Comparison of ENCODE assay signal across 25 cellular contexts in genomic region chr5:71807909-71808308, GRCh38.
DNase-seq lines count a peak whose midpoint lies in the region; ATAC-seq, FAIRE-seq and TF ChIP-seq lines count a peak whose summit lies in the region.
"Had no signal": no experiment of that assay in that cellular context is flagged by ENCODE, and none has a peak within 500 bp of the region (broad histone marks: within the 10 kb centered on the region; RNA-seq: fewer than 3 reads in every experiment).

No MANE protein-coding gene starts in this region.

- no peak overlapping the region for H2AK5ac ChIP-seq in mesendoderm (ENCODE audit: low read length)

- no peak overlapping the region for H2BK15ac ChIP-seq in mesendoderm (replicated peaks; ENCODE audit: low read depth)

- peak overlapping the region; percentile 67; the same call in 1 of the 2 replicates for H2AFZ ChIP-seq in GM23338

- H2BK120ac ChIP-seq in mesendoderm (ENCODE audit: low read depth, low read length), result no peak overlapping the region

- H3K56ac ChIP-seq in mesendoderm (ENCODE audit: low read length), result no peak overlapping the region

- H3K27ac ChIP-seq in GM23338 (ENCODE audit: low read depth), result no peak overlapping the region
- H3K27ac ChIP-seq in HEK293 (ENCODE audit: extremely low read depth, low read depth, low read length), result no peak overlapping the region
- H3K27ac ChIP-seq in mesendoderm (ENCODE audit: low read depth, low read length), result no peak overlapping the region
- no peak overlapping the region for H3K27ac ChIP-seq in foreskin keratinocyte
- H3K27ac ChIP-seq: 22Rv1; A549; BLaER1 treated with 17β-estradiol and CSF1 and Interleukin-3, amounts not matched to agents 10 nM and 100 nM; C4-2B had no signal

- H3K36me3 ChIP-seq in GM23338 (ENCODE audit: insufficient read depth), result no peaks in the 10 kb centered on the region
- no peaks in the 10 kb centered on the region for H3K36me3 ChIP-seq in HEK293 (ENCODE audit: control insufficient read depth in 2 of 2, insufficient read depth in 1 of 2, low read length in 2 of 2)
- no peaks in the 10 kb centered on the region for H3K36me3 ChIP-seq in mesendoderm (ENCODE audit: control insufficient read depth, insufficient read depth, low read length)
- H3K36me3 ChIP-seq: BLaER1 treated with 17β-estradiol and CSF1 and Interleukin-3, amounts not matched to agents 10 nM and 100 nM had no signal

- POLR2A ChIA-PET in HEK293 (lab: Yijun Ruan, JAX), result no interaction called here

- H3K9ac ChIP-seq in mesendoderm (ENCODE audit: low read length), result no peak overlapping the region
- H3K9ac ChIP-seq: BLaER1 treated with 17β-estradiol and CSF1 and Interleukin-3, amounts not matched to agents 10 nM and 100 nM had no signal

- H3K79me2 ChIP-seq in GM23338 (replicated peaks; ENCODE audit: insufficient read depth) (no peaks in the 10 kb centered on the region), mesendoderm (ENCODE audit: control insufficient read depth, insufficient read depth, low read length) (no peaks in the 10 kb centered on the region)

- no peak overlapping the region for H3K27ac Mint-ChIP-seq in GM23338
- H3K27ac Mint-ChIP-seq: B cell; CD4-positive, alpha-beta T cell; CD8-positive, alpha-beta T cell had no signal

- no peak overlapping the region for H3K18ac ChIP-seq in mesendoderm (ENCODE audit: low read length)

- FAIRE-seq in GM12892 (lab: Jason Lieb, UNC), result no peak
- FAIRE-seq: A549, GM12891, GM18507 had no signal

- peaks cover 3% of the 10 kb centered on the region for H3K27me3 Mint-ChIP-seq in GM23338 (ENCODE audit: insufficient read depth, low read depth, poor library complexity)

- no peak overlapping the region for H4K5ac ChIP-seq in mesendoderm (ENCODE audit: low read length)

- peak; percentile 53 for ATAC-seq in GM23338
- no peak for ATAC-seq in foreskin keratinocyte
- ATAC-seq: A549; CD8-positive, alpha-beta T cell had no signal

- WGBS in mesendoderm (ENCODE audit: extremely low coverage, insufficient coverage, low lambda C conversion rate), result no CpG with 5 or more reads among the region's 4 CpGs

- no peaks in the 10 kb centered on the region for H3K36me3 Mint-ChIP-seq in GM23338 (ENCODE audit: low read depth)
- H3K36me3 Mint-ChIP-seq: CD8-positive, alpha-beta T cell had no signal

- H3K4me3 ChIP-seq in GM23338 (no peak overlapping the region), HEK293 (ENCODE audit: low read depth, low read length) (no peak overlapping the region), mesendoderm (ENCODE audit: low read length) (no peak overlapping the region)
- H3K4me3 ChIP-seq: A549; BLaER1 treated with 17β-estradiol and CSF1 and Interleukin-3, amounts not matched to agents 10 nM and 100 nM had no signal

- no peak overlapping the region for H3K23ac ChIP-seq in mesendoderm (ENCODE audit: low read length)

- H3K9me3 ChIP-seq in HEK293 (ENCODE audit: control insufficient read depth, insufficient read depth, low read depth, low read length), result no peaks in the 10 kb centered on the region
- H3K9me3 ChIP-seq: A549; BLaER1 treated with 17β-estradiol and CSF1 and Interleukin-3, amounts not matched to agents 10 nM and 100 nM; Caco-2 had no signal

- no peaks in the 10 kb centered on the region; the same call in 1 of the 2 replicates for H3K9me2 ChIP-seq in GM23338 (ENCODE audit: insufficient read depth)

- 0 out of 2 replicates have a peak overlapping the region, but pooled peaks have one; percentile 38 for H3K4me2 ChIP-seq in GM23338
- no peak overlapping the region for H3K4me2 ChIP-seq in mesendoderm (ENCODE audit: low read length)
- H3K4me2 ChIP-seq: A549; BLaER1 treated with 17β-estradiol and CSF1 and Interleukin-3, amounts not matched to agents 10 nM and 100 nM had no signal

- H3K4ac ChIP-seq in mesendoderm (ENCODE audit: low read depth, low read length), result no peak overlapping the region

- no peaks in the 10 kb centered on the region for H3K9me3 Mint-ChIP-seq in GM23338
- H3K9me3 Mint-ChIP-seq: CD4-positive, alpha-beta T cell; CD8-positive, alpha-beta T cell had no signal

- TF ChIP-seq CTCF in GM23338 (conservative IDR thresholded peaks at IDR 0.05; ENCODE audit: low read depth in 2 of 2), result no peak
- no peak for TF ChIP-seq CTCF in HEK293 (tag by site-specific recombination; IDR thresholded peaks at IDR 0.05)
- TF ChIP-seq CTCF in foreskin keratinocyte (conservative IDR thresholded peaks at IDR 0.05), result no peak

- H2BK5ac ChIP-seq in mesendoderm (ENCODE audit: low read length), result no peak overlapping the region

- H3K4me3 Mint-ChIP-seq in GM23338, result no peak overlapping the region
- H3K4me3 Mint-ChIP-seq: B cell; CD4-positive, alpha-beta T cell; CD8-positive, alpha-beta T cell had no signal

- TF ChIP-seq POLR2A in GM12892 (IDR thresholded peaks at IDR 0.05; ENCODE audit: low read depth, low read length), result no peak

- DNase-seq in GM23338 (ENCODE audit: low spot score) (no peak), NCI-H146 treated with DMSO at 0.1 percent for 48 hours (lab: John Stamatoyannopoulos, UW; ENCODE audit: unreplicated experiment) (peak; percentile 82), mesendoderm (no peak), NCI-H1092 treated with DMSO at 0.1 percent for 48 hours (lab: John Stamatoyannopoulos, UW) (no peak), GF-D8 (lab: John Stamatoyannopoulos, UW) (no peak), foreskin keratinocyte (no peak), GM12892 (ENCODE audit: insufficient read length) (no peak)
- DNase-seq: AML-193; Caco-2; Calu3; CD4-positive, alpha-beta T cell; CD8-positive, alpha-beta T cell; DMS53; DMS79; DND-41; EL; GDM1 had no signal

- H4K20me1 ChIP-seq in GM23338 (replicated peaks; ENCODE audit: insufficient read depth), result no peaks in the 10 kb centered on the region
- H4K20me1 ChIP-seq: BLaER1 treated with 17β-estradiol and CSF1 and Interleukin-3, amounts not matched to agents 10 nM and 100 nM had no signal

- H3K4me1 ChIP-seq in GM23338 (ENCODE audit: insufficient read depth), result peaks cover 41% of the 10 kb centered on the region
- no peaks in the 10 kb centered on the region for H3K4me1 ChIP-seq in HEK293 (ENCODE audit: control insufficient read depth, insufficient read depth, low read length)
- peaks cover 6% of the 10 kb centered on the region for H3K4me1 ChIP-seq in mesendoderm (ENCODE audit: control insufficient read depth, low read depth, low read length)
- no peaks in the 10 kb centered on the region for H3K4me1 ChIP-seq in foreskin keratinocyte
- H3K4me1 ChIP-seq: A549, Caco-2 had no signal

- H3K79me1 ChIP-seq in mesendoderm (ENCODE audit: low read length), result no peaks in the 10 kb centered on the region

- H3K27me3 ChIP-seq in GM23338 (ENCODE audit: insufficient read depth) (no peaks in the 10 kb centered on the region), mesendoderm (ENCODE audit: insufficient read depth, low read length, poor library complexity) (no peaks in the 10 kb centered on the region), foreskin keratinocyte (peaks cover 7% of the 10 kb centered on the region)
- H3K27me3 ChIP-seq: BLaER1 treated with 17β-estradiol and CSF1 and Interleukin-3, amounts not matched to agents 10 nM and 100 nM had no signal

- CTCF ChIA-PET in HEK293 (lab: Yijun Ruan, JAX), result interaction anchor here (0.6 to 1.6 kb wide), 2 partner anchors 10 to 25 kb away, joined by 4 to 8 read pairs; no protein-coding TSS in a partner anchor

- H3F3A ChIP-seq in GM23338 (replicated peaks; ENCODE audit: low read depth), result no peaks in the 10 kb centered on the region

- peaks cover 43% of the 10 kb centered on the region for H3K4me1 Mint-ChIP-seq in GM23338
- H3K4me1 Mint-ChIP-seq: B cell had no signal

- peak overlapping the region; percentile 56 for H4K8ac ChIP-seq in mesendoderm (ENCODE audit: low read depth, low read length)

TF ChIP-seq in GM23338, 12 proteins besides CTCF, POLR2A, EP300 and RAD21 (continues in another document):
- no peak for TF ChIP-seq ZNF114 (CRISPR knock-in tag; IDR thresholded peaks at IDR 0.05)
- TF ChIP-seq EZH2phosphoT487 (IDR thresholded peaks at IDR 0.05; ENCODE audit: unreplicated experiment), result no peak
- TF ChIP-seq ETS1 (IDR thresholded peaks at IDR 0.05), result no peak
- TF ChIP-seq POLR2AphosphoS5 (IDR thresholded peaks at IDR 0.05; ENCODE audit: low read depth), result no peak
- TF ChIP-seq EZH2 (IDR thresholded peaks at IDR 0.05; ENCODE audit: low read depth, unreplicated experiment), result no peak

TF ChIP-seq in HEK293, 187 proteins besides CTCF, POLR2A, EP300 and RAD21:
- TF ChIP-seq ZBTB8A (tag by site-specific recombination; IDR thresholded peaks at IDR 0.05) (no peak), ZNF311 (tag by site-specific recombination; IDR thresholded peaks at IDR 0.05; ENCODE audit: borderline replicate concordance) (no peak), MZF1 (tag by site-specific recombination; IDR thresholded peaks at IDR 0.05; ENCODE audit: borderline replicate concordance) (no peak), ZFHX2 (tag by site-specific recombination; conservative IDR thresholded peaks at IDR 0.05) (peak; percentile 69), ZNF585B (tag by site-specific recombination; IDR thresholded peaks at IDR 0.05) (no peak), PATZ1 (tag by site-specific recombination; IDR thresholded peaks at IDR 0.05) (no peak), ZNF335 (tag by site-specific recombination; conservative IDR thresholded peaks at IDR 0.05) (no peak), KLF8 (tag by site-specific recombination; IDR thresholded peaks at IDR 0.05) (no peak), EGR2 (tag by site-specific recombination; IDR thresholded peaks at IDR 0.05; ENCODE audit: low read depth) (peak; percentile 52; the same call in 1 of the 2 replicates), ZNF549 (tag by site-specific recombination; IDR thresholded peaks at IDR 0.05) (no peak), ZNF221 (tag by site-specific recombination; IDR thresholded peaks at IDR 0.05; ENCODE audit: borderline replicate concordance) (no peak)
TF ChIP-seq in HEK293: peak in this region for 2.
